Comparison of ENCODE assay signal across 1 cellular context in genomic region chr12:80187660-80188090, GRCh38.
TF ChIP-seq lines count a peak whose summit lies in the region.

No MANE protein-coding gene starts in this region.

TF ChIP-seq in HEK293, 187 proteins besides CTCF, POLR2A, EP300 and RAD21 (continued from another document and continues in another):
- TF ChIP-seq ZNF692 (tag by site-specific recombination; IDR thresholded peaks at IDR 0.05) = peak; percentile 92
- TF ChIP-seq KLF17 (tag by site-specific recombination; IDR thresholded peaks at IDR 0.05) = 0 out of 2 replicates have a peak, but pooled peaks have one; percentile 30
- no peak for TF ChIP-seq KLF1 (tag by site-specific recombination; IDR thresholded peaks at IDR 0.05)
- TF ChIP-seq ZNF639 (tag by site-specific recombination; IDR thresholded peaks at IDR 0.05) = no peak
- TF ChIP-seq ZNF416 (tag by site-specific recombination; IDR thresholded peaks at IDR 0.05) = no peak
- no peak for TF ChIP-seq ZNF155 (tag by site-specific recombination; IDR thresholded peaks at IDR 0.05)
- no peak for TF ChIP-seq ZNF133 (tag by site-specific recombination; IDR thresholded peaks at IDR 0.05)
- TF ChIP-seq AEBP2 (tag by site-specific recombination; IDR thresholded peaks at IDR 0.05; ENCODE audit: borderline replicate concordance) = no peak
- TF ChIP-seq ZNF391 (tag by site-specific recombination; IDR thresholded peaks at IDR 0.05; ENCODE audit: borderline replicate concordance, low read depth) = 0 out of 2 replicates have a peak, but pooled peaks have one; percentile 61
- TF ChIP-seq ZNF423 (tag by site-specific recombination; IDR thresholded peaks at IDR 0.05) = no peak
- no peak for TF ChIP-seq ZNF175 (tag by site-specific recombination; IDR thresholded peaks at IDR 0.05)
- TF ChIP-seq ZNF121 (tag by site-specific recombination; IDR thresholded peaks at IDR 0.05) = no peak
- TF ChIP-seq ZNF707 (tag by site-specific recombination; IDR thresholded peaks at IDR 0.05) = peak; percentile 57; the same call in 1 of the 2 replicates
- TF ChIP-seq ZNF555 (tag by site-specific recombination; conservative IDR thresholded peaks at IDR 0.05) = no peak
- no peak for TF ChIP-seq ZFP37 (tag by site-specific recombination; IDR thresholded peaks at IDR 0.05)
- TF ChIP-seq ZNF791 (tag by site-specific recombination; IDR thresholded peaks at IDR 0.05) = no peak
- TF ChIP-seq ZNF658 (tag by site-specific recombination; IDR thresholded peaks at IDR 0.05) = no peak
- TF ChIP-seq SCRT2 (tag by site-specific recombination; IDR thresholded peaks at IDR 0.05) = no peak
- no peak for TF ChIP-seq ZNF645 (tag by site-specific recombination; IDR thresholded peaks at IDR 0.05)
- peak; percentile 75; the same call in 1 of the 2 replicates for TF ChIP-seq PRDM4 (tag by site-specific recombination; IDR thresholded peaks at IDR 0.05)
- TF ChIP-seq ZNF202 (tag by site-specific recombination; IDR thresholded peaks at IDR 0.05; ENCODE audit: borderline replicate concordance) = no peak
- TF ChIP-seq ZBTB7A (tag by site-specific recombination; IDR thresholded peaks at IDR 0.05; ENCODE audit: low read depth) = no peak
- TF ChIP-seq ZBTB20 (tag by site-specific recombination; IDR thresholded peaks at IDR 0.05) = no peak
- TF ChIP-seq SALL2 (tag by site-specific recombination; IDR thresholded peaks at IDR 0.05; ENCODE audit: borderline replicate concordance) = no peak
- no peak for TF ChIP-seq ZNF76 (tag by site-specific recombination; IDR thresholded peaks at IDR 0.05; ENCODE audit: borderline replicate concordance, low read depth)
- no peak for TF ChIP-seq ZNF19 (tag by site-specific recombination; IDR thresholded peaks at IDR 0.05; ENCODE audit: low read depth)
- no peak for TF ChIP-seq ZNF837 (tag by site-specific recombination; IDR thresholded peaks at IDR 0.05)
- no peak for TF ChIP-seq HOXA7 (CRISPR knock-in tag; IDR thresholded peaks at IDR 0.05; ENCODE audit: borderline replicate concordance)
- TF ChIP-seq ZNF704 (tag by site-specific recombination; IDR thresholded peaks at IDR 0.05) = no peak
- TF ChIP-seq OSR2 (tag by site-specific recombination; IDR thresholded peaks at IDR 0.05) = peak; percentile 92
- TF ChIP-seq ZFP69B (tag by site-specific recombination; IDR thresholded peaks at IDR 0.05) = peak; percentile 85
- peak; percentile 94 for TF ChIP-seq GFI1B (tag by site-specific recombination; IDR thresholded peaks at IDR 0.05)
- TF ChIP-seq ZNF140 (tag by site-specific recombination; IDR thresholded peaks at IDR 0.05) = no peak
- no peak for TF ChIP-seq ZIC2 (tag by site-specific recombination; IDR thresholded peaks at IDR 0.05)
- TF ChIP-seq KLF9 (tag by site-specific recombination; IDR thresholded peaks at IDR 0.05; ENCODE audit: low read depth) = no peak
- TF ChIP-seq ZSCAN16 (tag by site-specific recombination; IDR thresholded peaks at IDR 0.05) = no peak
- peak; percentile 57; the same call in 1 of the 2 replicates for TF ChIP-seq ZNF362 (tag by site-specific recombination; IDR thresholded peaks at IDR 0.05)
- peak; percentile 15; the same call in 1 of the 2 replicates for TF ChIP-seq ZNF449 (tag by site-specific recombination; IDR thresholded peaks at IDR 0.05)
- peak; percentile 87 for TF ChIP-seq PRDM1 (tag by site-specific recombination; IDR thresholded peaks at IDR 0.05)
- TF ChIP-seq SETDB1 (IDR thresholded peaks at IDR 0.05; ENCODE audit: insufficient read length, low read length) = no peak
- TF ChIP-seq ZNF623 (tag by site-specific recombination; IDR thresholded peaks at IDR 0.05) = no peak; the same call in 1 of the 2 replicates
- peak; percentile 93 for TF ChIP-seq ZNF843 (tag by site-specific recombination; IDR thresholded peaks at IDR 0.05)
- peak; percentile 77 for TF ChIP-seq ZBTB17 (tag by site-specific recombination; IDR thresholded peaks at IDR 0.05)
- no peak for TF ChIP-seq ZNF23 (tag by site-specific recombination; IDR thresholded peaks at IDR 0.05; ENCODE audit: borderline replicate concordance)
- TF ChIP-seq ZNF239 (tag by site-specific recombination; IDR thresholded peaks at IDR 0.05) = no peak
- TF ChIP-seq KLF8 (tag by site-specific recombination; IDR thresholded peaks at IDR 0.05) = peak; percentile 89
- no peak for TF ChIP-seq ZSCAN18 (tag by site-specific recombination; IDR thresholded peaks at IDR 0.05)
- TF ChIP-seq ZFP41 (tag by site-specific recombination; IDR thresholded peaks at IDR 0.05; ENCODE audit: borderline replicate concordance) = no peak
- TF ChIP-seq ZBTB10 (tag by site-specific recombination; IDR thresholded peaks at IDR 0.05) = 0 out of 2 replicates have a peak, but pooled peaks have one; percentile 19
- TF ChIP-seq IKZF3 (tag by site-specific recombination; IDR thresholded peaks at IDR 0.05) = peak; percentile 55; the same call in 1 of the 2 replicates
- TF ChIP-seq ZNF146 (tag by site-specific recombination; IDR thresholded peaks at IDR 0.05) = no peak
- no peak for TF ChIP-seq MYNN (tag by site-specific recombination; IDR thresholded peaks at IDR 0.05; ENCODE audit: borderline replicate concordance)
